8 cellular contexts compared by ENCODE assay signal in the genomic region with DNA sequence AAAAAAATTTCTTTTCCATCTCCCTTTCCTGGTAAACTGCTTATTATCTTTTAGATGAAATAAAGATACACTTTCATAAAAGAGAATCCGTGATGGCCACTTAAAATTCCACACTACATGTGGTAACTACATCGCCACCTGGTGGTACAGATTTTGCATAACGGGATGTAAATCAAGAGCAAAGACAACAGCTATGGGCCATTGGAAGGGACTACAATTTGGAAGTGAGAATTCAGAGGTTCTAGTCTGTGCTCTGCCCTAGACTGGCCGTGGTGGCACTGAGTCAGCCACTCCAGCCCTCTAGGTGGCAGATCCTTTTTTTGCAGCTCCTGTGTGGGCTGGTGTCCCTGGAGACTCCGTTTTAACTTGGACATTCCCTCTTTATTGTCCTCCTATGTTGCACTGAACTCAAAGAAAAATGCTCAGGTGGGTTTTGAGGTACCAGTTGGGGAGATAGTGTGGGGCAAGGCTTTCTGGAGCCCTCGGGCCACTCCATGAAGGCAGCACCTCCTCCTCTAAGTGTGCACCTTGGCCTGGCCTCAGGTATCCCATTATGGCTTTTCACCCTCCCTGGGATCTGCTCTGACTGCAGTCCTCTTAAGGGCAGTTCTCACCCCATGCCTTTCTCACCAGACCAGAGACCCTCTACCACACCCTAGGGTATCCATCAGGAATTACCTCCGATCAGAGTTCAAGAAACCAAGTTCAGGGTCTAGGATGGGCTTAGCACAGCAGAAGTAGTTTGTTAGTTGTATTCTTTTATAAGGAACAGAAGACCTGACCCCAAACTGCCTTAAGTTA. TPM values are rescaled to one million over a fixed set of nuclear protein-coding genes. Genes with fewer than 3 reads are reported as not detected.
DNase-seq lines count a peak whose midpoint lies in the region; ATAC-seq, FAIRE-seq and TF ChIP-seq lines count a peak whose summit lies in the region.

No MANE protein-coding gene starts in this region.

- TF ChIP-seq CTCF in HL-60 (IDR thresholded peaks at IDR 0.05; ENCODE audit: insufficient read depth, low read length) (peak; percentile 60), endothelial cell (IDR thresholded peaks at IDR 0.05; ENCODE audit: unreplicated experiment) (peak; percentile 88)

- H3K4me1 Mint-ChIP-seq in endothelial cell (ENCODE audit: unreplicated experiment): no peaks in the 10 kb centered on the region
- H3K4me1 Mint-ChIP-seq in stimulated activated memory B cell treated with anti-CD40 and anti-IgM and Interleukin-4, amounts not matched to agents 10 μg/mL and 1 μg/mL and 100 μg/mL, for 72 hours: no peaks in the 10 kb centered on the region

- H3K27me3 Mint-ChIP-seq in endothelial cell (ENCODE audit: unreplicated experiment): peaks cover 11% of the 10 kb centered on the region
- peaks cover 13% of the 10 kb centered on the region for H3K27me3 Mint-ChIP-seq in stimulated activated memory B cell treated with anti-CD40 and anti-IgM and Interleukin-4, amounts not matched to agents 10 μg/mL and 1 μg/mL and 100 μg/mL, for 72 hours

- no peak overlapping the region for H3K27ac Mint-ChIP-seq in endothelial cell (ENCODE audit: unreplicated experiment)
- H3K27ac Mint-ChIP-seq in stimulated activated memory B cell treated with anti-CD40 and anti-IgM and Interleukin-4, amounts not matched to agents 10 μg/mL and 1 μg/mL and 100 μg/mL, for 72 hours: no peak overlapping the region

- no peak overlapping the region for H3K4me3 ChIP-seq in HL-60 (replicated peaks; ENCODE audit: insufficient read depth, low read length)

- H3K27ac ChIP-seq in HL-60 (replicated peaks): no peak overlapping the region

- peak; percentile 95 for FAIRE-seq in G401.6 (lab: Jason Lieb, UNC)

- H3K4me3 Mint-ChIP-seq in endothelial cell (ENCODE audit: unreplicated experiment): no peak overlapping the region
- H3K4me3 Mint-ChIP-seq in stimulated activated memory B cell treated with anti-CD40 and anti-IgM and Interleukin-4, amounts not matched to agents 10 μg/mL and 1 μg/mL and 100 μg/mL, for 72 hours: no peak overlapping the region

- no peak for ATAC-seq in stimulated activated memory B cell treated with anti-CD40 and anti-IgM and Interleukin-4, amounts not matched to agents 10 μg/mL and 1 μg/mL and 100 μg/mL, for 72 hours

- peaks cover 4% of the 10 kb centered on the region for H3K36me3 Mint-ChIP-seq in endothelial cell (ENCODE audit: low read depth, unreplicated experiment)
- no peaks in the 10 kb centered on the region for H3K36me3 Mint-ChIP-seq in stimulated activated memory B cell treated with anti-CD40 and anti-IgM and Interleukin-4, amounts not matched to agents 10 μg/mL and 1 μg/mL and 100 μg/mL, for 72 hours

- DNase-seq in HL-60 (ENCODE audit: low read depth in 1 of 2, low spot score in 1 of 2): peak; percentile 30 to 68
- peak; percentile 66 for DNase-seq in NCI-H82 treated with DMSO at 0.1 percent for 48 hours (lab: John Stamatoyannopoulos, UW; ENCODE audit: unreplicated experiment)
- DNase-seq in activated CD8-positive, alpha-beta memory T cell treated with anti-CD3 and anti-CD28 coated beads for 1 hour (ENCODE audit: extremely low read depth in 1 of 2, low read depth in 1 of 2): peak; percentile 16 to 30
- peak; percentile 69 for DNase-seq in endothelial cell (ENCODE audit: low spot score)
- DNase-seq in midbrain (lab: John Stamatoyannopoulos, UW): peak; percentile 72
- peak in 4 of 6 experiments; percentile 15 to 56 (median 39) for DNase-seq in stimulated activated naive CD4-positive, alpha-beta T cell (lab: John Stamatoyannopoulos, UW)

- H3K9me3 Mint-ChIP-seq in endothelial cell (ENCODE audit: unreplicated experiment): no peaks in the 10 kb centered on the region
- H3K9me3 Mint-ChIP-seq in stimulated activated memory B cell treated with anti-CD40 and anti-IgM and Interleukin-4, amounts not matched to agents 10 μg/mL and 1 μg/mL and 100 μg/mL, for 72 hours: no peaks in the 10 kb centered on the region

- H3K27me3 ChIP-seq in HL-60 (ENCODE audit: insufficient read depth, poor library complexity, severe bottlenecking): no peaks in the 10 kb centered on the region

RNA-seq across cellular contexts. Expression of a gene that starts 54.9 kb away (rescaled TPM):
- 1.2 TPM for total RNA-seq in endothelial cell (ENCODE audit: unreplicated experiment)
